ENCODE assay signal across 26 cellular contexts in the genomic region with DNA sequence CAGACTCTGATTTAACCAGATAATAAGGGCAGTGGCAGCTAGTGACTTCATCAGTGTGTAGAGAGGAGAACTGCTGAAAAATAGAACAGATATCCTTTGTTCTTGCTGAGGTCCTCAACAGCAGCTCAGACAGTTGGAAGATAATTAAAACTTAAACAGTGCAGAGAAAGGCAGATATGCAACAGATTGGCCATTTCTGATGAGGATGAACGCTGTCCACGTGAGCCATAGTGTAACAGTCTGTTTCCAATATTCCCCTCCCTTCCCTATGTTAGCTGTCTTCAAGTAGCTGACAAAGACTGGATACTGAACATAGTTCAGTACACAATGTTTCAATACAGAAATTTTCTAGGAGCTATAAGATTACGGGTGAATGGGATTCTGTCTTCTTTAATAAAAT.
"Had no signal": no experiment of that assay in that cellular context is flagged by ENCODE, and none has a peak within 500 bp of the region (broad histone marks: within the 10 kb centered on the region; RNA-seq: fewer than 3 reads in every experiment).

No MANE protein-coding gene starts in this region.

- H3K36me3 ChIP-seq: adrenal gland, Peyer's patch, SJSA1 had no signal

- H3K4me3 ChIP-seq: adrenal gland, Peyer's patch, SJSA1 had no signal

- H3K27me3 ChIP-seq: adrenal gland, Peyer's patch, SJSA1 had no signal

- ATAC-seq: activated CD4-positive, alpha-beta T cell treated with anti-CD3 and anti-CD28 coated beads for 36 hours; T-cell had no signal

- H3K27ac ChIP-seq: adrenal gland, Peyer's patch, SJSA1, VCaP had no signal

- H3K4me1 ChIP-seq: Peyer's patch had no signal

- DNase-seq: activated CD4-positive, alpha-beta memory T cell treated with anti-CD3 and anti-CD28 coated beads, Interleukin-2, amount 10 ng/mL, durations not matched to agents 7 days and 5 days; activated CD4-positive, alpha-beta T cell treated with anti-CD3 and anti-CD28 coated beads for 36 hours; activated CD4-positive, alpha-beta T cell treated with anti-CD3 and anti-CD28 coated beads, Interleukin-2, amount 50 U/mL, for 1 hour; activated naive CD4-positive, alpha-beta T cell treated with anti-CD3 and anti-CD28 coated beads, Interleukin-2, amount 50 U/mL, for 16 hours; activated naive CD8-positive, alpha-beta T cell treated with anti-CD3 and anti-CD28 coated beads, Interleukin-2, amount 10 ng/mL, durations not matched to agents 7 days and 5 days; adrenal gland; aorta; cerebellar nuclear complex; Kasumi-1; KBM-7; NCI-H1105 treated with DMSO at 0.1 percent for 48 hours; NCI-H1436 treated with DMSO at 0.1 percent for 48 hours; NCI-H187; NCI-H2081 treated with DMSO at 0.1 percent for 48 hours; NCI-H2171 treated with DMSO at 0.1 percent for 48 hours; NCI-H226; NCI-H526 treated with DMSO at 0.1 percent for 48 hours; NK-92 treated with Interleukin-12 subunit alpha and Interleukin-12 subunit beta, amount 100 ng/mL, for 24 hours; OCI-M1; Peyer's patch; SHP77; T-cell; T-helper 2 cell; T1000 had no signal

- H3K9me3 ChIP-seq: adrenal gland, Peyer's patch, SJSA1 had no signal
